ENCODE assay signal across 25 cellular contexts in the genomic region with DNA sequence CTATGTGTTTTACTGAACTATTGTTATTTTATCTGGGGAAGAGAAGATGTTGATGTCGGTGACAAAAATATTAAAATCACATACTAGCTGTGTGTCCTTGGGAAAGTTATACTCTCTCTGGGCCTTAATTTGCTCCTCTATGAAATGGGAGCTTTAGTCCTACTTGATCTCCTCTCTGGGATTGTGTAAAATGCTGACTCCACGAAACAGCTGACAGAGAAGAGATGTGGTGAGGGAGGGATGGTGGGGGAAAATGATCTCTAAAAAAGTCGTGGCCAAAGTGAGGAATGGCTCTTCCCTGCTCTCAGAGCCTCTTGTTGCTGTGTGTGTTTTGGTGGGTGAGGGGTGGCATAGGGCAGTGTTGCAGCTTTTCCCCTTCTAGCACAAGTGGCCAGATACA.
"Had no signal": no experiment of that assay in that cellular context is flagged by ENCODE, and none has a peak within 500 bp of the region (broad histone marks: within the 10 kb centered on the region; RNA-seq: fewer than 3 reads in every experiment).

No MANE protein-coding gene starts in this region.

- H3K4me1 ChIP-seq: ascending aorta, body of pancreas, SJCRH30 had no signal

- H3K36me3 ChIP-seq: ascending aorta, SJCRH30 had no signal

- H3K4me3 ChIP-seq: ascending aorta, body of pancreas, SJCRH30 had no signal

- DNase-seq: activated CD4-positive, alpha-beta memory T cell treated with anti-CD3 and anti-CD28 coated beads for 36 hours; activated CD4-positive, alpha-beta T cell treated with anti-CD3 and anti-CD28 coated beads, Interleukin-2, amount 10 ng/mL, durations not matched to agents 7 days and 5 days; activated CD4-positive, CD25-positive, alpha-beta regulatory T cell; activated CD8-positive, alpha-beta memory T cell treated with anti-CD3 and anti-CD28 coated beads for 24 hours; activated effector memory CD4-positive, alpha-beta T cell treated with anti-CD3 and anti-CD28 coated beads, Interleukin-2, amount 50 U/mL, for 16 hours; activated naive CD4-positive, alpha-beta T cell treated with Interleukin-2 at 50 U/mL for 16 hours; activated naive CD8-positive, alpha-beta T cell treated with anti-CD3 and anti-CD28 coated beads, Interleukin-2, amount 50 U/mL, for 24 hours; activated T-cell treated with anti-CD3 and anti-CD28 coated beads, Interleukin-2, amount 50 U/mL, for 4 hours; amniotic stem cell; body of pancreas; Karpas-422; NCI-H1105 treated with DMSO at 0.1 percent for 48 hours; NCI-H1436 treated with DMSO at 0.1 percent for 48 hours; NCI-H1930; NCI-H2171 treated with DMSO at 0.1 percent for 48 hours; NCI-H226; NCI-H524; NK-92 treated with Interleukin-12 subunit alpha and Interleukin-12 subunit beta, amount 100 ng/mL, for 24 hours; OCI-M1; RPMI8226; SJCRH30; SK-N-SH; T-helper 1 cell had no signal

- H3K27me3 ChIP-seq: ascending aorta, body of pancreas, SJCRH30 had no signal

- H3K27ac ChIP-seq: ascending aorta, body of pancreas, SJCRH30, VCaP had no signal

- H3K4me2 ChIP-seq: SK-N-SH had no signal

- H3K9me3 ChIP-seq: ascending aorta, body of pancreas, SJCRH30, SK-N-SH had no signal

- H3K9ac ChIP-seq: SK-N-SH had no signal
